ENCODE assay signal across 23 cellular contexts in the genomic region with DNA sequence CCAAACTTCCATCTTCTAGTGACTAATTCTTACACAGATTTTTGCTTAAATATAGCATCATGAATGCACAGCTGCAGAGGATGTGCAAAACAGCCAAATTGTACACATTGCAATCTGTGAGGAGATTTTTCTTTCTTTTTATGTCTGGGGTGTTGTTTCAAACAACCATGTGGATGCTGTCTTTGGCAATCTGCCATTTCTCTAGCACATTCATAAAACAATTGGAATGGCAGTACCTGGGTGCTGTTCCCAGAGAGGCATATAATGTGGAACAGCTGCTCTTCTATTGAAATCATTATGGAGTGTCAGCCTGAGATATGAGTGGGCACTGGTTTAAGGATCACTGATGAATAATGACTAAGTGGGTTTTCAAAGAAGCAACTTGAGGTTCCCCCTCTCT.
A peak's percentile ranks its signal among the peaks of the same experiment; 100 is the strongest.
DNase-seq lines count a peak whose midpoint lies in the region; ATAC-seq and TF ChIP-seq lines count a peak whose summit lies in the region.
"Had no signal": no experiment of that assay in that cellular context is flagged by ENCODE, and none has a peak within 500 bp of the region (broad histone marks: within the 10 kb centered on the region; RNA-seq: fewer than 3 reads in every experiment).

No MANE protein-coding gene starts in this region.

- H2AFZ ChIP-seq in fibroblast of lung (ENCODE audit: low read length) = no peak overlapping the region

- no peak for TF ChIP-seq CTCF in fibroblast of lung (conservative IDR thresholded peaks at IDR 0.05 in 1 of 2, IDR thresholded peaks at IDR 0.05 in 1 of 2; ENCODE audit: low read depth in 1 of 2, low read length in 2 of 2)

- no peak for ATAC-seq in Right ventricle myocardium inferior
- ATAC-seq in GM21367 (IDR thresholded peaks at IDR 0.05; ENCODE audit: unreplicated experiment) = no peak
- ATAC-seq: K562 had no signal

- intact Hi-C loops in Right ventricle myocardium inferior (cut with DNase I) = no loop called here

- peak; percentile 59 for DNase-seq in DMS 273 (lab: John Stamatoyannopoulos, UW; ENCODE audit: unreplicated experiment)
- peak; percentile 73 for DNase-seq in NCI-H1694 (lab: John Stamatoyannopoulos, UW)
- DNase-seq in NCI-H69 (lab: John Stamatoyannopoulos, UW) = peak; percentile 96
- peak; percentile 0 to 5 for DNase-seq in fibroblast of lung (ENCODE audit: low read depth in 2 of 2)
- no peak for DNase-seq in Right ventricle myocardium inferior (ENCODE audit: missing footprints)
- no peak for DNase-seq in NOMO-1 treated with dmso at 0.1 percent for 144 hours (lab: John Stamatoyannopoulos, UW; ENCODE audit: unreplicated experiment)
- no peak for DNase-seq in stimulated activated CD4-positive, alpha-beta T cell treated with anti-CD3 and anti-CD28 coated beads, Interleukin-2, amount 100 ng/mL, for 24 hours
- DNase-seq: ACHN; activated CD4-positive, alpha-beta T cell treated with anti-CD3 and anti-CD28 coated beads for 1 hour; aorta; CD4-positive, alpha-beta memory T cell; GDM1; GOT3; head of caudate nucleus; islet precursor cell; mesenchymal stem cell; NCI-H1048; nephron progenitor cell; retina; Right ventricle myocardium superior had no signal

- H3K27me3 ChIP-seq in fibroblast of lung (ENCODE audit: control insufficient read depth, insufficient read depth, low read length) = no peaks in the 10 kb centered on the region

- H3K9ac ChIP-seq in fibroblast of lung (ENCODE audit: insufficient read depth, low read length) = no peak overlapping the region

- no peaks in the 10 kb centered on the region for H3K4me1 ChIP-seq in fibroblast of lung (ENCODE audit: control insufficient read depth, extremely low read depth, insufficient read depth, low read length)

- no peak overlapping the region for H3K27ac ChIP-seq in fibroblast of lung (ENCODE audit: insufficient read depth, low read length)
- H3K27ac ChIP-seq: epithelial cell of prostate had no signal

- no peak overlapping the region for H3K4me2 ChIP-seq in fibroblast of lung (ENCODE audit: extremely low read depth, insufficient read depth, low read length)

- H3K36me3 ChIP-seq in fibroblast of lung (ENCODE audit: control insufficient read depth, insufficient read depth, low read length) = no peaks in the 10 kb centered on the region

- H4K20me1 ChIP-seq in fibroblast of lung (ENCODE audit: control insufficient read depth, extremely low read depth, insufficient read depth, low read length) = no peaks in the 10 kb centered on the region

- H3K9me3 ChIP-seq in fibroblast of lung (ENCODE audit: control insufficient read depth, insufficient read depth, low read depth, low read length) = no peaks in the 10 kb centered on the region

- no peak overlapping the region for H3K4me3 ChIP-seq in fibroblast of lung (replicated peaks in 1 of 4; ENCODE audit: control extremely low read depth in 1 of 4, insufficient read depth in 1 of 4, low read depth in 3 of 4, low read length in 4 of 4)
- H3K4me3 ChIP-seq: K562 had no signal

- H3K79me2 ChIP-seq in fibroblast of lung (ENCODE audit: control insufficient read depth, insufficient read depth, low read length) = no peaks in the 10 kb centered on the region

Comparison
In these comparisons a context has a peak if more than half of its experiments do, and no peak if none do; other contexts are left out.
1. DNase-seq: peak in DMS 273 (single experiment), NCI-H1694 (single experiment), NCI-H69 (single experiment) and fibroblast of lung (2 of 2); none in Right ventricle myocardium inferior (single experiment), NOMO-1 treated with dmso at 0.1 percent for 144 hours (single experiment) and stimulated activated CD4-positive, alpha-beta T cell treated with anti-CD3 and anti-CD28 coated beads, Interleukin-2, amount 100 ng/mL, for 24 hours (0 of 2).